In genomic region chr1:234148816-234149215, GRCh38 we compare ENCODE assay signal across 20 cellular contexts.
DNase-seq lines count a peak whose midpoint lies in the region; ATAC-seq and TF ChIP-seq lines count a peak whose summit lies in the region.
"Had no signal": no experiment of that assay in that cellular context is flagged by ENCODE, and none has a peak within 500 bp of the region (broad histone marks: within the 10 kb centered on the region; RNA-seq: fewer than 3 reads in every experiment).

No MANE protein-coding gene starts in this region.

- H3K27me3 Mint-ChIP-seq in activated T-cell treated with anti-CD3 and anti-CD28 coated beads, Interleukin-2, amount 50 U/mL, for 24 hours, result peaks cover 40% of the 10 kb centered on the region
- peaks cover 37% of the 10 kb centered on the region for H3K27me3 Mint-ChIP-seq in activated CD4-positive, alpha-beta memory T cell treated with anti-CD3 and anti-CD28 coated beads, Interleukin-2, amount 10 ng/mL, durations not matched to agents 7 days and 5 days

- H3K27ac ChIP-seq in esophagus muscularis mucosa (replicated peaks in 1 of 4), result no peak overlapping the region

- peaks cover 2% of the 10 kb centered on the region for H3K9me3 Mint-ChIP-seq in activated T-cell treated with anti-CD3 and anti-CD28 coated beads, Interleukin-2, amount 50 U/mL, for 24 hours
- H3K9me3 Mint-ChIP-seq in activated CD4-positive, alpha-beta memory T cell treated with anti-CD3 and anti-CD28 coated beads, Interleukin-2, amount 10 ng/mL, durations not matched to agents 7 days and 5 days, result peaks cover 11% of the 10 kb centered on the region

- peaks cover 10% of the 10 kb centered on the region for H3K4me1 Mint-ChIP-seq in activated T-cell treated with anti-CD3 and anti-CD28 coated beads, Interleukin-2, amount 50 U/mL, for 24 hours (ENCODE audit: low read depth)
- peaks cover 13% of the 10 kb centered on the region for H3K4me1 Mint-ChIP-seq in activated CD4-positive, alpha-beta memory T cell treated with anti-CD3 and anti-CD28 coated beads, Interleukin-2, amount 10 ng/mL, durations not matched to agents 7 days and 5 days

- intact Hi-C loops in esophagus muscularis mucosa (cut with DNase I), result no loop called here
- intact Hi-C loops in mucosa of descending colon (cut with DNase I, micrococcal nuclease), result no loop called here

- TF ChIP-seq POLR2A in esophagus muscularis mucosa (IDR thresholded peaks at IDR 0.05; ENCODE audit: low read depth), result no peak

- H3K9me3 ChIP-seq in esophagus muscularis mucosa (peaks cover 0 to 7% (median 0%) of the 10 kb centered on the region in 4 donors), mucosa of descending colon (no peaks in the 10 kb centered on the region)
- H3K9me3 ChIP-seq: BE2C had no signal

- TF ChIP-seq EP300 in esophagus muscularis mucosa (IDR thresholded peaks at IDR 0.05), result no peak

- ATAC-seq in HG03097 (IDR thresholded peaks at IDR 0.05; ENCODE audit: low FRiP score, unreplicated experiment) (no peak), mucosa of descending colon (no peak)

- H3K4me3 ChIP-seq in esophagus muscularis mucosa (no peak overlapping the region), mucosa of descending colon (no peak overlapping the region)

- H3K27ac Mint-ChIP-seq in activated T-cell treated with anti-CD3 and anti-CD28 coated beads, Interleukin-2, amount 50 U/mL, for 24 hours, result peak overlapping the region; percentile 1
- H3K27ac Mint-ChIP-seq in activated CD4-positive, alpha-beta memory T cell treated with anti-CD3 and anti-CD28 coated beads, Interleukin-2, amount 10 ng/mL, durations not matched to agents 7 days and 5 days, result peak overlapping the region; percentile 6
- H3K27ac Mint-ChIP-seq: CD4-positive, CD25-positive, alpha-beta regulatory T cell had no signal

- H3K36me3 Mint-ChIP-seq in activated T-cell treated with anti-CD3 and anti-CD28 coated beads, Interleukin-2, amount 50 U/mL, for 24 hours (ENCODE audit: low read depth), result no peaks in the 10 kb centered on the region
- peaks cover 3% of the 10 kb centered on the region for H3K36me3 Mint-ChIP-seq in activated CD4-positive, alpha-beta memory T cell treated with anti-CD3 and anti-CD28 coated beads, Interleukin-2, amount 10 ng/mL, durations not matched to agents 7 days and 5 days (ENCODE audit: low read depth)
- H3K36me3 Mint-ChIP-seq: CD4-positive, CD25-positive, alpha-beta regulatory T cell had no signal

- no peak for TF ChIP-seq CTCF in esophagus muscularis mucosa (IDR thresholded peaks at IDR 0.05)
- TF ChIP-seq CTCF in mucosa of descending colon (IDR thresholded peaks at IDR 0.05), result no peak

- CTCF ChIA-PET in activated CD4-positive, alpha-beta memory T cell treated with anti-CD3 and anti-CD28 coated beads, Interleukin-2, amount 10 ng/mL, durations not matched to agents 7 days and 5 days (lab: Charles Lee), result interaction anchor here (0.9 to 1.0 kb wide), 2 partner anchors 13 to 38 kb away, joined by 3 read pairs; no protein-coding TSS in a partner anchor

- no peak for DNase-seq in activated T-cell treated with anti-CD3 and anti-CD28 coated beads, Interleukin-2, amount 50 U/mL, for 24 hours
- DNase-seq in activated T-cell treated with anti-CD3 and anti-CD28 coated beads, Interleukin-2, amount 50 U/mL, for 1 hour, result no peak
- DNase-seq in ELR (ENCODE audit: low read depth) (peak; percentile 40), esophagus muscularis mucosa (ENCODE audit: extremely low spot score) (peak; percentile 53), NCI-H226 (no peak), mucosa of descending colon (no peak)
- DNase-seq in activated CD4-positive, alpha-beta memory T cell treated with anti-CD3 and anti-CD28 coated beads, Interleukin-2, amount 10 ng/mL, durations not matched to agents 7 days and 5 days, result no peak
- DNase-seq: BE2C; CD4-positive, CD25-positive, alpha-beta regulatory T cell; COR-L47; GOT3; KG1; MV-4-11; NCI-H1417; NCI-H187; NCI-H2227 treated with DMSO at 0.1 percent for 48 hours; NCI-H524 treated with DMSO at 0.1 percent for 48 hours; RPMI8226; SIG-M5 had no signal

- H3K4me3 Mint-ChIP-seq in activated T-cell treated with anti-CD3 and anti-CD28 coated beads, Interleukin-2, amount 50 U/mL, for 24 hours, result no peak overlapping the region
- H3K4me3 Mint-ChIP-seq in activated CD4-positive, alpha-beta memory T cell treated with anti-CD3 and anti-CD28 coated beads, Interleukin-2, amount 10 ng/mL, durations not matched to agents 7 days and 5 days, result no peak overlapping the region
- H3K4me3 Mint-ChIP-seq: CD4-positive, CD25-positive, alpha-beta regulatory T cell had no signal

- 97% methylated on average over 1 of the region's 1 CpG for WGBS in esophagus muscularis mucosa

- POLR2A ChIA-PET in activated CD4-positive, alpha-beta memory T cell treated with anti-CD3 and anti-CD28 coated beads, Interleukin-2, amount 10 ng/mL, durations not matched to agents 7 days and 5 days (lab: Charles Lee), result no interaction called here

- H3K36me3 ChIP-seq in esophagus muscularis mucosa, result no peaks in the 10 kb centered on the region
- no peaks in the 10 kb centered on the region for H3K36me3 ChIP-seq in mucosa of descending colon (ENCODE audit: low read depth)
- H3K36me3 ChIP-seq: BE2C had no signal

- peaks cover 0 to 33% (median 2%) of the 10 kb centered on the region in 4 donors for H3K27me3 ChIP-seq in esophagus muscularis mucosa

- H3K4me1 ChIP-seq in esophagus muscularis mucosa (no peaks in the 10 kb centered on the region), mucosa of descending colon (ENCODE audit: low read depth) (no peaks in the 10 kb centered on the region)
- H3K4me1 ChIP-seq: BE2C had no signal

Comparison
In these comparisons a context has a peak if more than half of its experiments do, and no peak if none do; other contexts are left out.
1. DNase-seq: peak in ELR (single experiment) and esophagus muscularis mucosa (single experiment); none in activated T-cell treated with anti-CD3 and anti-CD28 coated beads, Interleukin-2, amount 50 U/mL, for 24 hours (single experiment), activated T-cell treated with anti-CD3 and anti-CD28 coated beads, Interleukin-2, amount 50 U/mL, for 1 hour (single experiment), activated CD4-positive, alpha-beta memory T cell treated with anti-CD3 and anti-CD28 coated beads, Interleukin-2, amount 10 ng/mL, durations not matched to agents 7 days and 5 days (single experiment), NCI-H226 (single experiment) and mucosa of descending colon (0 of 3).